In the genomic region with DNA sequence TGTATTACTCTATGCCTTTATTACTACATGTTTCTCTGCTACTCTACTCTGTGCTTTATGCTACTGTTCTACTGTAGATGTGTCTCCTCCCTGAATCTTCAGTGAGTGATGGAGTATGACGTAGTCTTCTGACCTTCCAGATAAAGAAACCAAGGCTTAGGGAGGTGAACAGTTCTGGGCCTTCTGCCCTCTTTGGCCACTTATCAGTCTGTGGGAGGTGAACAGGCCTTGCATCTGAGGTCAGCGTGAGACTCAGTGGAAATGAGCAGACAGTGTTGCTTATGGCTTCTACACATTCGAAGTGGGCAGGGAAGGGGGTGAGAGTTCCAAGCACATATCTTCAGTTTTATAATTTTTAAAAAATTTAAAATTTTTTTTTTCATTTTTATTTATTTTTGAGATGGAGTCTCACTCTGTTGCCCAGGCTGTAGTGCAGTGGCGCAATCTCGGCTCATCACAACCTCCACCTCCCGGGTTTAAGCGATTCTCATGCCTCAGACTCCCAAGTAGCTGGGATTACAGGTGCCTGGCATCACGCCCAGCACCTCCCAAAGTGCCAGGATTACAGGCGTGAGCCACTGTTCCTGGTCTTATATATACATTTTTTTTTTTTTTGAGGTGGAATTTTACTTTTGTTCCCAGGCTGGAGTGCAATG, we compare ENCODE assay signal across 1 cellular context.
TF ChIP-seq lines count a peak whose summit lies in the region.

No MANE protein-coding gene starts in this region.

TF ChIP-seq in K562, 482 proteins besides CTCF, POLR2A, EP300 and RAD21 (continued from another document and continues in another):
- TF ChIP-seq, protein P1, sequence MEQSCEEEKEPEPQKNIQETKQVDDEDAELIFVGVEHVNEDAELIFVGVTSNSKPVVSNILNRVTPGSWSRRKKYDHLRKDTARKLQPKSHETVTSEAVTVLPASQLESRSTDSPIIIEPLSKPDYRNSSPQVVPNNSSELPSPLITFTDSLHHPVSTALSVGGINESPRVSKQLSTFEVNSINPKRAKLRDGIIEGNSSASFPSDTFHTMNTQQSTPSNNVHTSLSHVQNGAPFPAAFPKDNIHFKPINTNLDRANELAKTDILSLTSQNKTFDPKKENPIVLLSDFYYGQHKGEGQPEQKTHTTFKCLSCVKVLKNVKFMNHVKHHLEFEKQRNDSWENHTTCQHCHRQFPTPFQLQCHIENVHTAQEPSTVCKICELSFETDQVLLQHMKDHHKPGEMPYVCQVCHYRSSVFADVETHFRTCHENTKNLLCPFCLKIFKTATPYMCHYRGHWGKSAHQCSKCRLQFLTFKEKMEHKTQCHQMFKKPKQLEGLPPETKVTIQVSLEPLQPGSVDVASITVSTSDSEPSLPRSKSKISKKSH (CRISPR knock-in tag; IDR thresholded peaks at IDR 0.05), result no peak
- TF ChIP-seq NCOA4 (IDR thresholded peaks at IDR 0.05; ENCODE audit: partially characterized antibody) (no peak), FIP1L1 (IDR thresholded peaks at IDR 0.05; ENCODE audit: low read depth, low read length, poor library complexity, severe bottlenecking) (no peak), RNF219 (CRISPR knock-in tag; IDR thresholded peaks at IDR 0.05) (no peak), ETV6 (IDR thresholded peaks at IDR 0.05; ENCODE audit: borderline replicate concordance in 1 of 2, low read depth in 2 of 2, low read length in 1 of 2) (no peak), ETV6 (CRISPR knock-in tag; IDR thresholded peaks at IDR 0.05; ENCODE audit: borderline replicate concordance) (no peak), NFE2 (IDR thresholded peaks at IDR 0.05; ENCODE audit: low read depth) (peak; percentile 31; the same call in 1 of the 2 replicates), CBX1 (IDR thresholded peaks at IDR 0.05; ENCODE audit: low read depth) (no peak), FOXA3 (CRISPR knock-in tag; conservative IDR thresholded peaks at IDR 0.05 in 1 of 2, IDR thresholded peaks at IDR 0.05 in 1 of 2) (no peak), PCBP2 (IDR thresholded peaks at IDR 0.05; ENCODE audit: low read depth, low read length, poor library complexity, severe bottlenecking) (no peak), SMAD1 (IDR thresholded peaks at IDR 0.05; ENCODE audit: low read depth, low read length, partially characterized antibody) (no peak), ZBTB26 (CRISPR knock-in tag; IDR thresholded peaks at IDR 0.05) (no peak), ADNP (tag; IDR thresholded peaks at IDR 0.05) (no peak), SPI1 (IDR thresholded peaks at IDR 0.05; ENCODE audit: borderline replicate concordance, low read depth, low read length) (no peak), NONO (IDR thresholded peaks at IDR 0.05; ENCODE audit: low read depth in 2 of 2, low read length in 1 of 2) (peak in 1 of 2 experiments; percentile 42; a peak in 1 of 4 replicates), TAF1 (IDR thresholded peaks at IDR 0.05; ENCODE audit: control insufficient read depth, extremely low read depth, insufficient read depth, low read length, severe bottlenecking) (no peak), SRSF9 (IDR thresholded peaks at IDR 0.05; ENCODE audit: borderline replicate concordance, low read depth, low read length) (no peak), ZBTB43 (CRISPR knock-in tag; IDR thresholded peaks at IDR 0.05) (no peak), CHD1 (IDR thresholded peaks at IDR 0.05; ENCODE audit: low read length) (no peak), BCOR (IDR thresholded peaks at IDR 0.05) (peak; percentile 70; the same call in 1 of the 2 replicates), ZNF384 (IDR thresholded peaks at IDR 0.05; ENCODE audit: low read depth, low read length) (no peak), JUNB (CRISPR knock-in tag; conservative IDR thresholded peaks at IDR 0.05) (no peak), PML (IDR thresholded peaks at IDR 0.05; ENCODE audit: low read length) (peak; percentile 90), EWSR1 (IDR thresholded peaks at IDR 0.05; ENCODE audit: borderline replicate concordance, low read depth, partially characterized antibody) (no peak), ARHGAP35 (IDR thresholded peaks at IDR 0.05; ENCODE audit: partially characterized antibody) (no peak), HNRNPL (IDR thresholded peaks at IDR 0.05; ENCODE audit: low read depth, low read length) (no peak), ZBTB8A (IDR thresholded peaks at IDR 0.05; ENCODE audit: partially characterized antibody) (no peak), ZNF239 (CRISPR knock-in tag; IDR thresholded peaks at IDR 0.05) (no peak), ETV5 (CRISPR knock-in tag; IDR thresholded peaks at IDR 0.05; ENCODE audit: low read depth) (no peak), NR2F6 (CRISPR knock-in tag; IDR thresholded peaks at IDR 0.05) (no peak), ZNF707 (CRISPR knock-in tag; conservative IDR thresholded peaks at IDR 0.05) (no peak), PHB2 (IDR thresholded peaks at IDR 0.05; ENCODE audit: low read depth) (peak; percentile 71; the same call in 1 of the 2 replicates), CBX2 (IDR thresholded peaks at IDR 0.05; ENCODE audit: insufficient read depth, low read length, poor library complexity, severe bottlenecking) (no peak), ZNF511 (CRISPR knock-in tag; IDR thresholded peaks at IDR 0.05) (no peak), BACH1 (tag; IDR thresholded peaks at IDR 0.05) (no peak), CTBP1 (IDR thresholded peaks at IDR 0.05; ENCODE audit: borderline replicate concordance) (peak; percentile 99), RHOXF2B (CRISPR knock-in tag; conservative IDR thresholded peaks at IDR 0.05) (no peak), C11orf30 (IDR thresholded peaks at IDR 0.05; ENCODE audit: low read depth) (0 out of 2 replicates have a peak, but pooled peaks have one; percentile 7), NR4A1 (CRISPR knock-in tag; IDR thresholded peaks at IDR 0.05) (no peak), NR4A1 (tag; IDR thresholded peaks at IDR 0.05) (no peak), SOX6 (IDR thresholded peaks at IDR 0.05) (peak; percentile 82), SETDB1 (IDR thresholded peaks at IDR 0.05; ENCODE audit: low read length) (no peak), NEUROD1 (IDR thresholded peaks at IDR 0.05; ENCODE audit: borderline replicate concordance, low read depth, low read length, partially characterized antibody) (peak; percentile 49), KDM4B (IDR thresholded peaks at IDR 0.05; ENCODE audit: borderline replicate concordance in 2 of 2, low read depth in 1 of 2) (no peak)
- TF ChIP-seq, protein P2, sequence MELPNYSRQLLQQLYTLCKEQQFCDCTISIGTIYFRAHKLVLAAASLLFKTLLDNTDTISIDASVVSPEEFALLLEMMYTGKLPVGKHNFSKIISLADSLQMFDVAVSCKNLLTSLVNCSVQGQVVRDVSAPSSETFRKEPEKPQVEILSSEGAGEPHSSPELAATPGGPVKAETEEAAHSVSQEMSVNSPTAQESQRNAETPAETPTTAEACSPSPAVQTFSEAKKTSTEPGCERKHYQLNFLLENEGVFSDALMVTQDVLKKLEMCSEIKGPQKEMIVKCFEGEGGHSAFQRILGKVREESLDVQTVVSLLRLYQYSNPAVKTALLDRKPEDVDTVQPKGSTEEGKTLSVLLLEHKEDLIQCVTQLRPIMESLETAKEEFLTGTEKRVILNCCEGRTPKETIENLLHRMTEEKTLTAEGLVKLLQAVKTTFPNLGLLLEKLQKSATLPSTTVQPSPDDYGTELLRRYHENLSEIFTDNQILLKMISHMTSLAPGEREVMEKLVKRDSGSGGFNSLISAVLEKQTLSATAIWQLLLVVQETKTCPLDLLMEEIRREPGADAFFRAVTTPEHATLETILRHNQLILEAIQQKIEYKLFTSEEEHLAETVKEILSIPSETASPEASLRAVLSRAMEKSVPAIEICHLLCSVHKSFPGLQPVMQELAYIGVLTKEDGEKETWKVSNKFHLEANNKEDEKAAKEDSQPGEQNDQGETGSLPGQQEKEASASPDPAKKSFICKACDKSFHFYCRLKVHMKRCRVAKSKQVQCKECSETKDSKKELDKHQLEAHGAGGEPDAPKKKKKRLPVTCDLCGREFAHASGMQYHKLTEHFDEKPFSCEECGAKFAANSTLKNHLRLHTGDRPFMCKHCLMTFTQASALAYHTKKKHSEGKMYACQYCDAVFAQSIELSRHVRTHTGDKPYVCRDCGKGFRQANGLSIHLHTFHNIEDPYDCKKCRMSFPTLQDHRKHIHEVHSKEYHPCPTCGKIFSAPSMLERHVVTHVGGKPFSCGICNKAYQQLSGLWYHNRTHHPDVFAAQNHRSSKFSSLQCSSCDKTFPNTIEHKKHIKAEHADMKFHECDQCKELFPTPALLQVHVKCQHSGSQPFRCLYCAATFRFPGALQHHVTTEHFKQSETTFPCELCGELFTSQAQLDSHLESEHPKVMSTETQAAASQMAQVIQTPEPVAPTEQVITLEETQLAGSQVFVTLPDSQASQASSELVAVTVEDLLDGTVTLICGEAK (IDR thresholded peaks at IDR 0.05), result no peak
- TF ChIP-seq, protein P2 (CRISPR knock-in tag; IDR thresholded peaks at IDR 0.05), result no peak
- TF ChIP-seq, protein P3, sequence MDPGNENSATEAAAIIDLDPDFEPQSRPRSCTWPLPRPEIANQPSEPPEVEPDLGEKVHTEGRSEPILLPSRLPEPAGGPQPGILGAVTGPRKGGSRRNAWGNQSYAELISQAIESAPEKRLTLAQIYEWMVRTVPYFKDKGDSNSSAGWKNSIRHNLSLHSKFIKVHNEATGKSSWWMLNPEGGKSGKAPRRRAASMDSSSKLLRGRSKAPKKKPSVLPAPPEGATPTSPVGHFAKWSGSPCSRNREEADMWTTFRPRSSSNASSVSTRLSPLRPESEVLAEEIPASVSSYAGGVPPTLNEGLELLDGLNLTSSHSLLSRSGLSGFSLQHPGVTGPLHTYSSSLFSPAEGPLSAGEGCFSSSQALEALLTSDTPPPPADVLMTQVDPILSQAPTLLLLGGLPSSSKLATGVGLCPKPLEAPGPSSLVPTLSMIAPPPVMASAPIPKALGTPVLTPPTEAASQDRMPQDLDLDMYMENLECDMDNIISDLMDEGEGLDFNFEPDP (CRISPR knock-in tag; IDR thresholded peaks at IDR 0.05), result no peak
